In the genomic region with DNA sequence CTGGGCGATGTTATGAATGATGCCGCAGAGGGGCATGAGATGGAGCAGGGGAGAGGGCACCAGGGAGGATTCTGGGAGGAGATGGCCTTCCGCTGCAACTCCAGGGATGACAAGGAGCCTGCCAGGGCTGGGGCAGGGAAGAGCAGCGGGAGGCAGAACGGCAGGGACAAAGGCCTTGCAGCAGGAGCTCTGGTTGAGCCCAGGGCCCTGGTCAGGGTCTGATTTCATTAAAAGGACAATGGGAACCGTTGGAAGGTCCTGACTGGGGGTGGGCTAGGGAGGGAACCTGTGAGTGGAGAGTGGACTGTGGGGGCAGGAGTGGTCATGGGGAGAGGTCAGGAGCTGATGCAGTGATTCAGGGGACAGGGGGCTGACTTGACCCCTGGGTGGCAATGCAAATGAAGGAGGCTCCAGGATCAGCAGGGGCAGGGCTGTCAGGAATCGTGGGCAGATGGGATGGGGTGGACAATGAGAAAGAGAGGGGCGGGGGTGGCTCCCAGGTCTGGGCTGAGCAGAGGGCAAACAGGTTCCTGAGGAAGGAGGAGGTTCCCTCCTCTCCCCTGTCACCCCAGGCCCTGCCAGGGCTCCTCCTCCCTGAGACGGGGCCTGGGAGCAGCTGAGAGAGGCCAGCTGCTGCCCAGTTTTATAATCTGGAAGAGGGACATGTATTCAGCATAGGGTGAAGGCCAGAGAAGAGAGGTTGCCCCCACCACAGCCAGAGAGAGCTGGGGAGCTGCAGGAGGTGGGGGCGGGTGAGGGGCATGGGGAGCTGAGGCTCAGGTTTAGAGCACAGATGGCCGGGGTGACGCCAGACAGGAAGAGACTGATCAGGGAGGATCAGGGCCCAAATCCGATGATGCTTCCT, we compare ENCODE assay signal across 17 cellular contexts. TPM values are rescaled to one million over a fixed set of nuclear protein-coding genes. Genes with fewer than 3 reads are reported as not detected.
DNase-seq lines count a peak whose midpoint lies in the region; ATAC-seq and TF ChIP-seq lines count a peak whose summit lies in the region.
"Had no signal": no experiment of that assay in that cellular context is flagged by ENCODE, and none has a peak within 500 bp of the region (broad histone marks: within the 10 kb centered on the region; RNA-seq: fewer than 3 reads in every experiment).

No MANE protein-coding gene starts in this region.

- ATAC-seq in CD8-positive, alpha-beta T cell, result no peak
- no peak for ATAC-seq in activated T-helper 17 cell treated with anti-CD3 and anti-CD28 coated beads, Interleukin-2, amount 50 U/mL, for 72 hours (replicated peaks)
- ATAC-seq in activated T-cell treated with anti-CD3 and anti-CD28 coated beads, Interleukin-2, amount 50 U/mL, for 72 hours (replicated peaks in 1 of 2), result no peak
- ATAC-seq: activated CD4-positive, CD25-positive, alpha-beta regulatory T cell treated with anti-CD3 and anti-CD28 coated beads, Interleukin-2, amount 50 U/mL, for 24 hours had no signal

- H3K27ac Mint-ChIP-seq in CD8-positive, alpha-beta T cell, result peak overlapping the region; percentile 1
- H3K27ac Mint-ChIP-seq in H9 (peak overlapping the region in 2 of 3 experiments; percentile 83 to 92; a peak in 4 of 7 replicates), nephron progenitor cell (peak overlapping the region; percentile 79)
- peak overlapping the region; percentile 67 for H3K27ac Mint-ChIP-seq in activated T-helper 17 cell treated with anti-CD3 and anti-CD28 coated beads, Interleukin-2, amount 50 U/mL, for 72 hours
- H3K27ac Mint-ChIP-seq in activated T-cell treated with anti-CD3 and anti-CD28 coated beads, Interleukin-2, amount 50 U/mL, for 72 hours, result no peak overlapping the region

- H3T11ph ChIP-seq in H9 (ENCODE audit: low read length), result no peak overlapping the region

- H2BK15ac ChIP-seq in H9 (ENCODE audit: low read depth, low read length), result no peak overlapping the region

- H2AFZ ChIP-seq in H9 (ENCODE audit: low read length), result no peak overlapping the region

- no peak overlapping the region for H2BK20ac ChIP-seq in H9 (ENCODE audit: low read depth, low read length, poor library complexity, severe bottlenecking)

- WGBS in H9 (ENCODE audit: extremely low coverage, insufficient read length, low lambda C conversion rate), result no CpG with 5 or more reads among the region's 13 CpGs

- no peaks in the 10 kb centered on the region for H3K23me2 ChIP-seq in H9 (ENCODE audit: insufficient read length, low read depth, low read length, poor library complexity, severe bottlenecking)

- H3K79me1 ChIP-seq in H9 (ENCODE audit: insufficient read depth, low read depth, low read length, poor library complexity, severe bottlenecking), result no peaks in the 10 kb centered on the region

- H3K4me1 Mint-ChIP-seq in CD8-positive, alpha-beta T cell (ENCODE audit: low read depth), result peaks cover 81% of the 10 kb centered on the region
- H3K4me1 Mint-ChIP-seq in H9, result peaks cover 29 to 46% of the 10 kb centered on the region in 2 experiments
- peaks cover 39% of the 10 kb centered on the region for H3K4me1 Mint-ChIP-seq in activated T-helper 17 cell treated with anti-CD3 and anti-CD28 coated beads, Interleukin-2, amount 50 U/mL, for 72 hours
- H3K4me1 Mint-ChIP-seq in nephron progenitor cell, result peaks cover 48% of the 10 kb centered on the region
- peaks cover 97% of the 10 kb centered on the region for H3K4me1 Mint-ChIP-seq in activated T-cell treated with anti-CD3 and anti-CD28 coated beads, Interleukin-2, amount 50 U/mL, for 72 hours (ENCODE audit: low read depth)

- H3K36me3 Mint-ChIP-seq in CD8-positive, alpha-beta T cell, result no peaks in the 10 kb centered on the region
- H3K36me3 Mint-ChIP-seq in H9 (ENCODE audit: insufficient read depth in 1 of 3, low read depth in 3 of 3), result peaks cover 0 to 4% (median 0%) of the 10 kb centered on the region in 3 experiments; a peak in 2 of 7 replicates
- H3K36me3 Mint-ChIP-seq in activated T-helper 17 cell treated with anti-CD3 and anti-CD28 coated beads, Interleukin-2, amount 50 U/mL, for 72 hours (ENCODE audit: low read depth), result peaks cover 11% of the 10 kb centered on the region
- H3K36me3 Mint-ChIP-seq in nephron progenitor cell (ENCODE audit: low read depth), result no peaks in the 10 kb centered on the region
- no peaks in the 10 kb centered on the region for H3K36me3 Mint-ChIP-seq in activated T-cell treated with anti-CD3 and anti-CD28 coated beads, Interleukin-2, amount 50 U/mL, for 72 hours (ENCODE audit: insufficient read depth in 2 of 2)

- POLR2A ChIA-PET in CD8-positive, alpha-beta T cell (lab: Charles Lee), result no interaction called here

- no peak overlapping the region for H3K9ac ChIP-seq in H9 (ENCODE audit: extremely low read depth, insufficient read length, low read length)

- H2AK5ac ChIP-seq in H9 (ENCODE audit: insufficient read length, low read length), result no peak overlapping the region

- H4K91ac ChIP-seq in H9 (ENCODE audit: insufficient read length, low read depth, low read length), result no peak overlapping the region

- H3K27me3 Mint-ChIP-seq in CD8-positive, alpha-beta T cell (ENCODE audit: low read depth), result no peaks in the 10 kb centered on the region
- peaks cover 2% of the 10 kb centered on the region for H3K27me3 Mint-ChIP-seq in H9 (ENCODE audit: low read depth)
- no peaks in the 10 kb centered on the region for H3K27me3 Mint-ChIP-seq in activated T-helper 17 cell treated with anti-CD3 and anti-CD28 coated beads, Interleukin-2, amount 50 U/mL, for 72 hours
- H3K27me3 Mint-ChIP-seq in nephron progenitor cell (ENCODE audit: low read depth, poor library complexity), result no peaks in the 10 kb centered on the region
- H3K27me3 Mint-ChIP-seq in activated T-cell treated with anti-CD3 and anti-CD28 coated beads, Interleukin-2, amount 50 U/mL, for 72 hours (ENCODE audit: low read depth), result no peaks in the 10 kb centered on the region

- DNase-seq in CD8-positive, alpha-beta T cell, result no peak
- DNase-seq in H9 (peak; percentile 41), nephron progenitor cell (no peak), NCI-H1436 treated with DMSO at 0.1 percent for 48 hours (lab: John Stamatoyannopoulos, UW) (no peak), NCI-H1092 (lab: John Stamatoyannopoulos, UW) (no peak)
- DNase-seq in activated T-cell treated with anti-CD3 and anti-CD28 coated beads, Interleukin-2, amount 50 U/mL, for 72 hours, result no peak
- DNase-seq: activated gamma-delta T cell treated with Interleukin-2 at 50 U/mL for 16 hours; Caco-2; Karpas-422; kidney glomerular epithelial cell; ovary; stimulated activated CD4-positive, alpha-beta T cell treated with anti-CD3 and anti-CD28 coated beads, Interleukin-1b, Interleukin-23, amount 100 ng/mL, for 48 hours; stimulated activated naive CD4-positive, alpha-beta T cell had no signal

- peak overlapping the region; percentile 38 for H3K18ac ChIP-seq in H9 (ENCODE audit: insufficient read length, low read depth, low read length)

- no peaks in the 10 kb centered on the region for H3K27me3 ChIP-seq in CD8-positive, alpha-beta T cell (ENCODE audit: insufficient read depth, low read length)
- H3K27me3 ChIP-seq in H9 (ENCODE audit: insufficient read depth, low read length), result no peaks in the 10 kb centered on the region
- H3K27me3 ChIP-seq: ovary had no signal

- H3K36me3 ChIP-seq in CD8-positive, alpha-beta T cell (ENCODE audit: insufficient read depth, low read length), result no peaks in the 10 kb centered on the region
- H3K36me3 ChIP-seq: ovary had no signal

- no peak overlapping the region for H3K23ac ChIP-seq in H9 (ENCODE audit: insufficient read length, low read depth, low read length)

- H2BK5ac ChIP-seq in H9 (ENCODE audit: insufficient read length, low read length), result no peak overlapping the region

- H4K5ac ChIP-seq in H9 (ENCODE audit: insufficient read length, low read depth, low read length), result no peak overlapping the region

- no peak overlapping the region for H3K4me2 ChIP-seq in H9 (ENCODE audit: insufficient read depth, insufficient read length, low read length)

- H3K9me3 Mint-ChIP-seq in CD8-positive, alpha-beta T cell, result no peaks in the 10 kb centered on the region
- H3K9me3 Mint-ChIP-seq in H9 (0 out of 5 replicates have a peak, but pooled peaks cover 0 to 3% of the 10 kb centered on the region in 2 experiments), nephron progenitor cell (no peaks in the 10 kb centered on the region)
- H3K9me3 Mint-ChIP-seq in activated T-helper 17 cell treated with anti-CD3 and anti-CD28 coated beads, Interleukin-2, amount 50 U/mL, for 72 hours, result no peaks in the 10 kb centered on the region
- no peaks in the 10 kb centered on the region for H3K9me3 Mint-ChIP-seq in activated T-cell treated with anti-CD3 and anti-CD28 coated beads, Interleukin-2, amount 50 U/mL, for 72 hours

- H3K4me3 ChIP-seq in CD8-positive, alpha-beta T cell (ENCODE audit: low read depth, low read length), result no peak overlapping the region
- H3K4me3 ChIP-seq: coronary artery, ovary had no signal

- no peak overlapping the region for H3K4me3 Mint-ChIP-seq in CD8-positive, alpha-beta T cell
- H3K4me3 Mint-ChIP-seq in H9, result peak overlapping the region in 1 of 2 experiments; percentile 54; a peak in 1 of 5 replicates
- no peak overlapping the region for H3K4me3 Mint-ChIP-seq in activated T-helper 17 cell treated with anti-CD3 and anti-CD28 coated beads, Interleukin-2, amount 50 U/mL, for 72 hours
- no peak overlapping the region for H3K4me3 Mint-ChIP-seq in nephron progenitor cell
- no peak overlapping the region for H3K4me3 Mint-ChIP-seq in activated T-cell treated with anti-CD3 and anti-CD28 coated beads, Interleukin-2, amount 50 U/mL, for 72 hours

- no peak overlapping the region for H3K14ac ChIP-seq in H9 (ENCODE audit: insufficient read depth, low read length)

- no peak overlapping the region for H3K27ac ChIP-seq in CD8-positive, alpha-beta T cell (ENCODE audit: low read depth, low read length)
- H3K27ac ChIP-seq in H9 (ENCODE audit: insufficient read length, low read depth, low read length), result no peak overlapping the region
- H3K27ac ChIP-seq: coronary artery, ovary had no signal

- H3K4ac ChIP-seq in H9 (ENCODE audit: low read depth, low read length), result no peak overlapping the region

- CTCF ChIA-PET in CD8-positive, alpha-beta T cell (lab: Charles Lee), result interaction anchor here (0.7 to 22.6 kb wide), 3 partner anchors 10 to 20 kb away, joined by 3 to 775 read pairs (median 6); partner anchors contain the start of gene ASTL

- H2BK120ac ChIP-seq in H9 (ENCODE audit: low read depth, low read length, poor library complexity, severe bottlenecking), result no peak overlapping the region

- H2BK12ac ChIP-seq in H9 (ENCODE audit: insufficient read length, low read depth, low read length), result no peak overlapping the region

- intact Hi-C loops in CD8-positive, alpha-beta T cell (cut with DNase I, micrococcal nuclease), result no loop called here

- no peaks in the 10 kb centered on the region for H3K79me2 ChIP-seq in H9 (ENCODE audit: insufficient read depth, low read length)

- no peak overlapping the region for H4K8ac ChIP-seq in H9 (replicated peaks; ENCODE audit: insufficient read length, low read depth, low read length)

- H3K4me1 ChIP-seq in CD8-positive, alpha-beta T cell (ENCODE audit: insufficient read depth, low read length), result peaks cover 72% of the 10 kb centered on the region
- no peaks in the 10 kb centered on the region; the same call in 1 of the 2 replicates for H3K4me1 ChIP-seq in H9 (ENCODE audit: insufficient read depth, low read length)
- H3K4me1 ChIP-seq: Caco-2 had no signal

- no peak for TF ChIP-seq CTCF in CD8-positive, alpha-beta T cell (IDR thresholded peaks at IDR 0.05)
- TF ChIP-seq CTCF in H9 (conservative IDR thresholded peaks at IDR 0.05) (no peak), nephron progenitor cell (IDR thresholded peaks at IDR 0.05) (no peak)

- no peaks in the 10 kb centered on the region for H4K20me1 ChIP-seq in H9 (ENCODE audit: control insufficient read depth, insufficient read depth, insufficient read length)

- H3K9me3 ChIP-seq in CD8-positive, alpha-beta T cell (ENCODE audit: low read length), result no peaks in the 10 kb centered on the region
- no peaks in the 10 kb centered on the region for H3K9me3 ChIP-seq in H9 (ENCODE audit: control insufficient read depth, low read depth, low read length)
- H3K9me3 ChIP-seq: Caco-2, ovary had no signal

- H3K56ac ChIP-seq in H9 (ENCODE audit: insufficient read length, low read depth, low read length), result no peak overlapping the region

RNA-seq across cellular contexts. Expression of gene DUSP2, which starts 7.3 kb away (rescaled TPM):
- 1,000 to 10,000 TPM; 1,304 to 1,350 TPM for total RNA-seq in CD8-positive, alpha-beta T cell
- 13.5 and 14.9 TPM in 2 replicates for total RNA-seq in H9 (2021)
- total RNA-seq in activated T-helper 17 cell treated with anti-CD3 and anti-CD28 coated beads, Interleukin-2, amount 50 U/mL, for 72 hours, result 100 to 1,000 TPM in 1 of 2 donors, 10 to 100 TPM in 1; 82.0 to 379 TPM
- 100 to 1,000 TPM; 340 to 388 TPM for total RNA-seq in activated T-cell treated with anti-CD3 and anti-CD28 coated beads, Interleukin-2, amount 50 U/mL, for 72 hours

RNA-seq across cellular contexts. Expression of gene ASTL, which starts 14.2 kb away (rescaled TPM):
- 10 to 100 TPM; 16.6 to 17.5 TPM for total RNA-seq in CD8-positive, alpha-beta T cell
- 0.72 and 0.81 TPM in 2 replicates for total RNA-seq in H9 (2021)
- total RNA-seq in activated T-helper 17 cell treated with anti-CD3 and anti-CD28 coated beads, Interleukin-2, amount 50 U/mL, for 72 hours, result 1 to 10 TPM in 1 of 2 donors, under 1 TPM in 1; 0.93 to 6.9 TPM
- 1 to 10 TPM; 8.1 to 9.1 TPM for total RNA-seq in activated T-cell treated with anti-CD3 and anti-CD28 coated beads, Interleukin-2, amount 50 U/mL, for 72 hours
- total RNA-seq: H4 had no signal

RNA-seq across cellular contexts. Expression of gene ADRA2B, which starts 36.2 kb away (rescaled TPM):
- 1 to 10 TPM; 2.0 TPM for total RNA-seq in CD8-positive, alpha-beta T cell
- total RNA-seq in H9 (2021), result 2.7 TPM in 2 replicates
- total RNA-seq in activated T-helper 17 cell treated with anti-CD3 and anti-CD28 coated beads, Interleukin-2, amount 50 U/mL, for 72 hours, result 1 to 10 TPM in 1 of 2 donors, under 1 TPM in 1; 0.09 to 1.3 TPM
- 1 to 10 TPM; 1.7 to 2.1 TPM for total RNA-seq in activated T-cell treated with anti-CD3 and anti-CD28 coated beads, Interleukin-2, amount 50 U/mL, for 72 hours
- total RNA-seq: H4 had no signal

RNA-seq across cellular contexts. Expression of gene STARD7, which starts 56.1 kb away (rescaled TPM):
- total RNA-seq in CD8-positive, alpha-beta T cell, result 10 to 100 TPM; 75.3 to 85.1 TPM
- total RNA-seq in H9 (2021), result 212 and 220 TPM in 2 replicates
- total RNA-seq in activated T-helper 17 cell treated with anti-CD3 and anti-CD28 coated beads, Interleukin-2, amount 50 U/mL, for 72 hours, result 100 to 1,000 TPM; 140 to 190 TPM
- 100 to 1,000 TPM; 202 to 225 TPM for total RNA-seq in activated T-cell treated with anti-CD3 and anti-CD28 coated beads, Interleukin-2, amount 50 U/mL, for 72 hours
